In the genomic region with DNA sequence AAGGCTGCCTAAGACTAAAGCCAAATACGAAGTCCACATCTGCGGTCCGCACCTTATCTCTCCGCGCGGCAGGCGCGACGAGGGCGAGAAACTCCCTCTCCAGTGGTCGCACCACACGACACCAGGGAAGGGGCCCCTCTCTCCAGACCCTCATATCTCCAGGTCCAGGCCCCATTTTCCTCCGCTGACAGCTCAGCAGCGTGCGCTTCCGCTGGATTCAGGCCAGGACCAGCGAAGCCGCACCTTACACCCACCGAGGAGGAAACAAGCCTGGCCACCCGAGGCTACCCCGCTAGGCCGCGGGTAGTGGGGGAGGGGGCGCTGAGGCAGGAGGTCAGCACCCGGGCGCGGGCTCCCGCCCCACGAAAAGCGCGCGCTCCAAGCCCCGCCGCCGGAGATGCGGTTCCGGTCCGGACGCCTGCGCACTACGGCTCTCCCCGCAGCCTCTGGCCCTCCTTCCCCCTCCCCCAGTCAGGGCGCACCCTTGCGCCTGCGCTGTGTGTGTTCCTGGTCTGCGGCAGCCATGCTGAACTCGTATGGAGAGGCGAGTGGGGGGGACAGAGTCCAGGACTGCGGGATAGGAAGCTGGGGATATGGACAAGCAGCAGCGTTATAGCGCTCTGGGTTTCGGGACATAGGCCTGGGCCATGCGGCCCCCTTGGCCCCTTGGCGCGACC, we compare ENCODE assay signal across 8 cellular contexts. TPM values are rescaled to one million over a fixed set of nuclear protein-coding genes. Genes with fewer than 3 reads are reported as not detected.
DNase-seq lines count a peak whose midpoint lies in the region; ATAC-seq and TF ChIP-seq lines count a peak whose summit lies in the region.

A gene (plus strand): TSS at position 502 of the 677 bp plus-strand sequence. CDS start 4,305 bp downstream, outside the sequence.

- ATAC-seq in GM18909 (IDR thresholded peaks at IDR 0.05; ENCODE audit: poor library complexity, unreplicated experiment) (peak; percentile 39), HG03439 (IDR thresholded peaks at IDR 0.05; ENCODE audit: unreplicated experiment) (peak; percentile 32)

- peak within 1 kb of the TSS; percentile 89 for H3K4me3 Mint-ChIP-seq in activated CD4-positive, alpha-beta T cell treated with anti-CD3 and anti-CD28 coated beads, Interleukin-2, amount 10 ng/mL, durations not matched to agents 7 days and 5 days

- peak within 1 kb of the TSS; percentile 99 to 100 for H3K27ac ChIP-seq in coronary artery

- DNase-seq in AG04449 (ENCODE audit: low read depth, low spot score) (no peak), NCI-H526 (lab: John Stamatoyannopoulos, UW) (peak; percentile 93 to 98), coronary artery (ENCODE audit: low spot score) (peak; percentile 99), left kidney (ENCODE audit: low read depth, low spot score) (peak; percentile 99)
- peak; percentile 98 for DNase-seq in activated CD4-positive, alpha-beta T cell treated with anti-CD3 and anti-CD28 coated beads, Interleukin-2, amount 10 ng/mL, durations not matched to agents 7 days and 5 days
- peak; percentile 97 for DNase-seq in stimulated activated CD4-positive, alpha-beta T cell treated with anti-CD3 and anti-CD28 coated beads, Interleukin-1b, Interleukin-23, amount 100 ng/mL, for 48 hours

- peak within 1 kb of the TSS; percentile 81 for H3K4me3 ChIP-seq in AG04449 (ENCODE audit: low read depth, low read length)
- peak within 1 kb of the TSS; percentile 85 for H3K4me3 ChIP-seq in coronary artery

- no peaks in the 10 kb centered on the region for H3K9me3 Mint-ChIP-seq in activated CD4-positive, alpha-beta T cell treated with anti-CD3 and anti-CD28 coated beads, Interleukin-2, amount 10 ng/mL, durations not matched to agents 7 days and 5 days

- peaks cover 35% of the 10 kb centered on the region for H3K36me3 Mint-ChIP-seq in activated CD4-positive, alpha-beta T cell treated with anti-CD3 and anti-CD28 coated beads, Interleukin-2, amount 10 ng/mL, durations not matched to agents 7 days and 5 days (ENCODE audit: low read depth)

- CTCF ChIA-PET in AG04449 (lab: Yijun Ruan, JAX): interaction anchor here (1.0 to 13.0 kb wide), 9 partner anchors 9 to 130 kb away, joined by 3 to 182 read pairs (median 12); a partner anchor contains a TSS
- CTCF ChIA-PET in activated CD4-positive, alpha-beta T cell treated with anti-CD3 and anti-CD28 coated beads, Interleukin-2, amount 10 ng/mL, durations not matched to agents 7 days and 5 days (lab: Charles Lee): interaction anchor here (0.6 to 11.4 kb wide), 6 partner anchors 14 to 1569 kb away, joined by 3 to 156 read pairs (median 34); a partner anchor contains a TSS

- peak within 1 kb of the TSS; percentile 99 for H3K27ac Mint-ChIP-seq in activated CD4-positive, alpha-beta T cell treated with anti-CD3 and anti-CD28 coated beads, Interleukin-2, amount 10 ng/mL, durations not matched to agents 7 days and 5 days

- peaks cover 30% of the 10 kb centered on the region for H3K4me1 Mint-ChIP-seq in activated CD4-positive, alpha-beta T cell treated with anti-CD3 and anti-CD28 coated beads, Interleukin-2, amount 10 ng/mL, durations not matched to agents 7 days and 5 days

- TF ChIP-seq CTCF in AG04449 (IDR thresholded peaks at IDR 0.05; ENCODE audit: insufficient read depth, low read length, missing control alignments) (no peak), coronary artery (IDR thresholded peaks at IDR 0.05) (no peak)

- no peaks in the 10 kb centered on the region for H3K27me3 Mint-ChIP-seq in activated CD4-positive, alpha-beta T cell treated with anti-CD3 and anti-CD28 coated beads, Interleukin-2, amount 10 ng/mL, durations not matched to agents 7 days and 5 days

- POLR2A ChIA-PET in AG04449 (lab: Yijun Ruan, JAX): interaction anchor here (1.0 to 4.4 kb wide), 5 partner anchors 11 to 115 kb away, joined by 3 to 48 read pairs (median 5); a partner anchor contains a TSS
- POLR2A ChIA-PET in activated CD4-positive, alpha-beta T cell treated with anti-CD3 and anti-CD28 coated beads, Interleukin-2, amount 10 ng/mL, durations not matched to agents 7 days and 5 days (lab: Charles Lee): interaction anchor here (0.6 kb wide), 1 partner anchor 800 kb away, joined by 3 read pairs; no protein-coding TSS in a partner anchor

RNA-seq across cellular contexts. Expression of the gene that starts here (rescaled TPM):
- 100 to 1,000 TPM; 334 to 383 TPM for total RNA-seq in activated CD4-positive, alpha-beta T cell treated with anti-CD3 and anti-CD28 coated beads, Interleukin-2, amount 10 ng/mL, durations not matched to agents 7 days and 5 days
